ENCODE assay signal across 26 cellular contexts in the genomic region with DNA sequence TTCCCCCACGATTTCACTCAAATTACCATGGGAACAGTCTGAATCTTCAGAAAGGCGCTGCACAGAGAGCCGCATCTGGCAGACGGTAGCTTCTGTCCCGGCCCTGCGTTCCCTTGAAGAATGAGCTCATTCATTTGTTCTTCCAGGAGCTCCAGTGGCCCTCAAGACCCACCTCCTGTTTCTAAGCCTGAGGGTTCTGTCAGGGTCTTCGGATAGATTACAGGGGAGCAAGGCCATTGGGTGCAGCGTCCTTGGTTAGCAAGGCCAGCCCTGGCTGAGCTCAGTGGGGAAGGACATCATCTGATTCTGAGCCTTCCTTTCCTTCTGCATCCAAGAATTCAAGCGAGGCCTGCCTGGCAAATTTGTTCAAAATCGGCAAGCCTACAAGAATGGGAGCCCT.
"Had no signal": no experiment of that assay in that cellular context is flagged by ENCODE, and none has a peak within 500 bp of the region (broad histone marks: within the 10 kb centered on the region; RNA-seq: fewer than 3 reads in every experiment).

No MANE protein-coding gene starts in this region.

- H3K4me3 Mint-ChIP-seq: immature natural killer cell; memory B cell; mesothelial cell of epicardium; natural killer cell treated with Interleukin-12 subunit alpha and Interleukin-12 subunit beta and Interleukin-15 and Interleukin-18, amount 100 ng/mL, for 72 hours; neural progenitor cell; stimulated activated memory B cell treated with anti-CD40 and anti-IgM and Interleukin-4, amounts not matched to agents 10 μg/mL and 1 μg/mL and 100 μg/mL, for 72 hours; stimulated activated naive CD8-positive, alpha-beta T cell treated with anti-CD3 and anti-CD28 coated beads, Interleukin-15, Interleukin-2, amounts not matched to agents 100 ng/mL and 50 ng/mL, for 24 hours had no signal

- DNase-seq: cortex of kidney; effector memory CD4-positive, alpha-beta T cell; glutamatergic neuron; immature natural killer cell; kidney; left cardiac atrium; left ventricle myocardium inferior; lower lobe of right lung; psoas muscle; retina; spleen; stimulated activated CD4-positive, alpha-beta T cell treated with anti-CD3 and anti-CD28 coated beads, Interleukin-15, amount 100 ng/mL, for 24 hours; stimulated activated CD4-positive, alpha-beta T cell treated with anti-CD3 and anti-CD28 coated beads, Interleukin-1b, Interleukin-23, amount 100 ng/mL, for 48 hours; stimulated activated CD4-positive, alpha-beta T cell treated with anti-CD3 and anti-CD28 coated beads, Interleukin-4, amount 100 ng/mL, for 24 hours; transverse colon had no signal

- H3K9me3 Mint-ChIP-seq: memory B cell; mesothelial cell of epicardium; natural killer cell treated with Interleukin-12 subunit alpha and Interleukin-12 subunit beta and Interleukin-15 and Interleukin-18, amount 100 ng/mL, for 72 hours; neural progenitor cell; stimulated activated naive CD8-positive, alpha-beta T cell treated with anti-CD3 and anti-CD28 coated beads, Interleukin-15, Interleukin-2, amounts not matched to agents 100 ng/mL and 50 ng/mL, for 24 hours had no signal

- H3K4me1 Mint-ChIP-seq: immature natural killer cell; memory B cell; mesothelial cell of epicardium; neural progenitor cell; stimulated activated memory B cell treated with anti-CD40 and anti-IgM and Interleukin-4, amounts not matched to agents 10 μg/mL and 1 μg/mL and 100 μg/mL, for 72 hours had no signal

- H3K27ac Mint-ChIP-seq: immature natural killer cell; memory B cell; mesothelial cell of epicardium; natural killer cell treated with Interleukin-12 subunit alpha and Interleukin-12 subunit beta and Interleukin-15 and Interleukin-18, amount 100 ng/mL, for 72 hours; neural progenitor cell; stimulated activated memory B cell treated with anti-CD40 and anti-IgM and Interleukin-4, amounts not matched to agents 10 μg/mL and 1 μg/mL and 100 μg/mL, for 72 hours; stimulated activated naive CD8-positive, alpha-beta T cell treated with anti-CD3 and anti-CD28 coated beads, Interleukin-15, Interleukin-2, amounts not matched to agents 100 ng/mL and 50 ng/mL, for 24 hours had no signal

- H3K27ac ChIP-seq: gastroesophageal sphincter, left ventricle myocardium inferior, lower lobe of right lung, neural progenitor cell, parathyroid adenoma, psoas muscle, spleen, thoracic aorta, transverse colon had no signal

- ATAC-seq: esophagus mucosa; gastroesophageal sphincter; lower lobe of right lung; sciatic nerve; stimulated activated memory B cell treated with anti-CD40 and anti-IgM and Interleukin-4, amounts not matched to agents 10 μg/mL and 1 μg/mL and 100 μg/mL, for 72 hours had no signal

- H3K27me3 Mint-ChIP-seq: stimulated activated naive CD8-positive, alpha-beta T cell treated with anti-CD3 and anti-CD28 coated beads, Interleukin-15, Interleukin-2, amounts not matched to agents 100 ng/mL and 50 ng/mL, for 24 hours had no signal

- H3K36me3 Mint-ChIP-seq: memory B cell; mesothelial cell of epicardium; natural killer cell treated with Interleukin-12 subunit alpha and Interleukin-12 subunit beta and Interleukin-15 and Interleukin-18, amount 100 ng/mL, for 72 hours; neural progenitor cell; stimulated activated memory B cell treated with anti-CD40 and anti-IgM and Interleukin-4, amounts not matched to agents 10 μg/mL and 1 μg/mL and 100 μg/mL, for 72 hours had no signal
